In the genomic region with DNA sequence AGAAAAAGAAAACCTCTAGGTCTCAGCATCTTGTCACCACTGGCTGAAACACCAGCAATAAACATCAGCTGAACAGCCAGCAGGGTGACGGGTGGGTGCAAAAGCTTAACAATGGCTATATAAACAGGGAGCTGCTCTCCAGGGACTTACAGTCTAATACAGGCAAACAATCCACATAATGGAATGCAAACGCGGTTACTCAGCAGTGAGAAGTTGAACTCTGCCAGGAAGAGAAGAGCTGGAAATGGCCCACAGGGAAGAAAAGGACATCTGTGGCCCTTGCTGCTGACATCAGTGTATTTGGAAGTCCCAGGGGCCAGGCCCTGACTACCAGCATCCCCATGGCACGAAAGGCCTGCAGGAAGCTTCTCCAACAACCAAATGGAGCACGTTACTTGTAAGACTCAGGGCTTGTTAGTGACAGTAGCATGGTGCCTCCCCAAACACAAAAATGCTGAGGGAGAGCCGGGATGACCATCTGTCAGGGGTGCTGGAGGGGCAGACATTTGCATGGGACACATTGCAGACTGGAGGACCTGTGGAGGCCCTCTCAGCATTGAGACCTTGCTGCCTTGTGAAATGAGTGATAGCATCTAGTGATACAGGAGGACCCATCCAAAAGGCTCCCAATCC, we compare ENCODE assay signal across 7 cellular contexts.
DNase-seq lines count a peak whose midpoint lies in the region; ATAC-seq and TF ChIP-seq lines count a peak whose summit lies in the region.

No MANE protein-coding gene starts in this region.

- peaks cover 4% of the 10 kb centered on the region for H3K36me3 Mint-ChIP-seq in nephron progenitor cell (ENCODE audit: low read depth)

- TF ChIP-seq CTCF in nephron progenitor cell (IDR thresholded peaks at IDR 0.05) (no peak), GM13976 (IDR thresholded peaks at IDR 0.05; ENCODE audit: borderline replicate concordance, control extremely low read depth, extremely low read depth, insufficient read depth, missing control alignments) (no peak)

- H3K4me3 Mint-ChIP-seq in nephron progenitor cell, result peak overlapping the region; percentile 49

- DNase-seq in ELR (ENCODE audit: low read depth) (peak; percentile 93), NCI-H345 treated with DMSO at 0.1 percent for 48 hours (lab: John Stamatoyannopoulos, UW; ENCODE audit: unreplicated experiment) (peak; percentile 69), dedifferentiated amniotic fluid mesenchymal stem cell (ENCODE audit: extremely low spot score) (peak; percentile 68), nephron progenitor cell (no peak), GM13976 (ENCODE audit: low spot score) (no peak), NCI-H774 (lab: John Stamatoyannopoulos, UW) (no peak)

- no peaks in the 10 kb centered on the region for H3K9me3 Mint-ChIP-seq in nephron progenitor cell

- ATAC-seq in GM21786 (IDR thresholded peaks at IDR 0.05; ENCODE audit: unreplicated experiment), result no peak

- in situ Hi-C loops in GM13976 (cut with MboI; ENCODE audit: low sequenced_read_pairs, unreplicated experiment), result no loop called here

- H3K4me1 Mint-ChIP-seq in nephron progenitor cell, result peaks cover 58% of the 10 kb centered on the region

- H3K27ac Mint-ChIP-seq in nephron progenitor cell, result no peak overlapping the region

- peaks cover 24% of the 10 kb centered on the region for H3K27me3 Mint-ChIP-seq in nephron progenitor cell (ENCODE audit: low read depth, poor library complexity)

Comparison
In these comparisons a context has a peak if more than half of its experiments do, and no peak if none do; other contexts are left out.
1. DNase-seq: peak in ELR (single experiment), NCI-H345 treated with DMSO at 0.1 percent for 48 hours (single experiment) and dedifferentiated amniotic fluid mesenchymal stem cell (single experiment); none in nephron progenitor cell (single experiment), GM13976 (single experiment) and NCI-H774 (single experiment).